Comparison of ENCODE assay signal across 1 cellular context in genomic region chr10:71401969-71402368, GRCh38.
TF ChIP-seq lines count a peak whose summit lies in the region.

No MANE protein-coding gene starts in this region.

TF ChIP-seq in WTC11, 78 proteins besides CTCF, POLR2A, EP300 and RAD21 (continued from another document):
- TF ChIP-seq STAT6 (CRISPR knock-in tag; conservative IDR thresholded peaks at IDR 0.05; ENCODE audit: low read depth), result no peak
